Comparison of ENCODE assay signal across 8 cellular contexts in the genomic region with DNA sequence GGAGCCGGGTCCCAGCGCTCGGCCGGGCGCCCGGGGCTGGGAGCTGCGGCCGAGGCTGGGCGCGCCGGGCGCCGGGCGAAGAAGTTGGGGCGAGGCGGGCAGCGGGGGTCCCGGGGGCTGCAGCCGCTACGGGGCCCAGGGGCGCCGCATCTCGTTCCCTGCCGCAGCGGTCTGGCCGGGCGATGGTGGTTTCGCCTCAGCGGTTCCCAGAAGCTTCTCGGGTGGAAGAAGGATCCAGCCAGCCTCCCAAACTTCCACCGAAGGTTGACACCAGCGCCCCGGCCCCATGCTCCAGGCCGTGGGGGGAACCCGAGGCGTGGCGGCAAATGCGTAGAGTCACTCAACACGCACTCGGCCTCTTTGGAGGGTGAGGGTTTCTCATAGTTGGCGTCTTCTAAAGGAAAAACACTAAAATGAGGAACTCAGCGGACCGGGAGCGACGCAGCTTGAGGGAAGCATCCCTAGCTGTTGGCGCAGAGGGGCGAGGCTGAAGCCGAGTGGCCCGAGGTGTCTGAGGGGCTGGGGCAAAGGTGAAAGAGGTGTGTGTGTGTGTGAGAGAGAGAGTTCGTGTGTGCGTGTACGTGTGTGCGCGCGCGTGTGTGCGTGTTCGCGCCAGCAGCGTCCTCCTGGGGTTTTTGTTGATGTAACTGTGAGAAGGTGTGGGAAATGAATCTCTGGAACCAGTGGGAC. TPM values are rescaled to one million over a fixed set of nuclear protein-coding genes. Genes with fewer than 3 reads are reported as not detected.
DNase-seq lines count a peak whose midpoint lies in the region; ATAC-seq and TF ChIP-seq lines count a peak whose summit lies in the region.

No MANE protein-coding gene starts in this region.

- TF ChIP-seq CTCF in epithelial cell of esophagus (IDR thresholded peaks at IDR 0.05; ENCODE audit: insufficient read depth, low read depth, low read length, missing control alignments): no peak

- H3K9me3 ChIP-seq in SJSA1 (replicated peaks): no peaks in the 10 kb centered on the region
- no peaks in the 10 kb centered on the region for H3K9me3 ChIP-seq in naive thymus-derived CD4-positive, alpha-beta T cell (ENCODE audit: control insufficient read depth in 2 of 3, low read length in 3 of 3)

- H3K4me3 Mint-ChIP-seq in activated naive CD4-positive, alpha-beta T cell treated with anti-CD3 and anti-CD28 coated beads for 36 hours: peak overlapping the region; percentile 59
- H3K4me3 Mint-ChIP-seq in naive thymus-derived CD4-positive, alpha-beta T cell: peak overlapping the region in 9 of 10 donors; percentile 41 to 83 (median 54)

- DNase-seq in activated naive CD4-positive, alpha-beta T cell treated with anti-CD3 and anti-CD28 coated beads for 36 hours: no peak
- no peak for DNase-seq in activated naive CD4-positive, alpha-beta T cell (lab: John Stamatoyannopoulos, UW)
- DNase-seq in SJSA1 (ENCODE audit: low read depth in 1 of 2, low spot score in 2 of 2) (peak in 1 of 2 experiments; percentile 4), epithelial cell of esophagus (ENCODE audit: low read depth) (no peak), NCI-H1694 (lab: John Stamatoyannopoulos, UW) (no peak)
- DNase-seq in naive thymus-derived CD4-positive, alpha-beta T cell: no peak

- peaks cover 25% of the 10 kb centered on the region for H3K27me3 ChIP-seq in SJSA1 (replicated peaks)
- H3K27me3 ChIP-seq in naive thymus-derived CD4-positive, alpha-beta T cell (ENCODE audit: control insufficient read depth in 2 of 2, insufficient read depth in 2 of 2, low read length in 2 of 2): peaks cover 0 to 4% of the 10 kb centered on the region in 2 donors

- H3K36me3 ChIP-seq in SJSA1: no peaks in the 10 kb centered on the region
- H3K36me3 ChIP-seq in naive thymus-derived CD4-positive, alpha-beta T cell (ENCODE audit: control insufficient read depth in 2 of 3, insufficient read depth in 3 of 3, low read length in 3 of 3): no peaks in the 10 kb centered on the region

- no peaks in the 10 kb centered on the region for H3K36me3 Mint-ChIP-seq in activated naive CD4-positive, alpha-beta T cell treated with anti-CD3 and anti-CD28 coated beads for 36 hours (ENCODE audit: low read depth)
- peaks cover 0 to 4% (median 0%) of the 10 kb centered on the region in 5 donors for H3K36me3 Mint-ChIP-seq in naive thymus-derived CD4-positive, alpha-beta T cell

- peaks cover 64% of the 10 kb centered on the region for H3K27me3 Mint-ChIP-seq in activated naive CD4-positive, alpha-beta T cell treated with anti-CD3 and anti-CD28 coated beads for 36 hours (ENCODE audit: low read depth)
- H3K27me3 Mint-ChIP-seq in naive thymus-derived CD4-positive, alpha-beta T cell: peaks cover 66 to 85% (median 72%) of the 10 kb centered on the region in 5 donors

- no peak overlapping the region for H3K27ac ChIP-seq in SJSA1
- H3K27ac ChIP-seq in naive thymus-derived CD4-positive, alpha-beta T cell (ENCODE audit: low read depth, low read length): no peak overlapping the region

- peak overlapping the region; percentile 49 for H3K4me3 ChIP-seq in SJSA1
- peak overlapping the region; percentile 57 for H3K4me3 ChIP-seq in epithelial cell of esophagus (ENCODE audit: low read length)
- H3K4me3 ChIP-seq in naive thymus-derived CD4-positive, alpha-beta T cell (ENCODE audit: low read length): no peak overlapping the region

- H3K27ac Mint-ChIP-seq in activated naive CD4-positive, alpha-beta T cell treated with anti-CD3 and anti-CD28 coated beads for 36 hours: no peak overlapping the region
- H3K27ac Mint-ChIP-seq in naive thymus-derived CD4-positive, alpha-beta T cell: peak overlapping the region in 1 of 9 donors; percentile 16

- POLR2A ChIA-PET in naive thymus-derived CD4-positive, alpha-beta T cell (lab: Charles Lee): no interaction called here

- peaks cover 17% of the 10 kb centered on the region for H3K4me1 ChIP-seq in SJSA1 (replicated peaks)
- H3K4me1 ChIP-seq in naive thymus-derived CD4-positive, alpha-beta T cell (ENCODE audit: control insufficient read depth in 2 of 2, insufficient read depth in 2 of 2, low read length in 2 of 2): no peaks in the 10 kb centered on the region

- H3K9me3 Mint-ChIP-seq in activated naive CD4-positive, alpha-beta T cell treated with anti-CD3 and anti-CD28 coated beads for 36 hours: no peaks in the 10 kb centered on the region
- no peaks in the 10 kb centered on the region for H3K9me3 Mint-ChIP-seq in naive thymus-derived CD4-positive, alpha-beta T cell

- intact Hi-C loops in activated naive CD4-positive, alpha-beta T cell treated with anti-CD3 and anti-CD28 coated beads for 36 hours (cut with micrococcal nuclease): no loop called here
- intact Hi-C loops in naive thymus-derived CD4-positive, alpha-beta T cell (cut with micrococcal nuclease): loop anchor here in 1 of 2 donors (5.0 kb wide), 1 partner anchor 160 kb away; no protein-coding TSS in a partner anchor

- peaks cover 9% of the 10 kb centered on the region for H3K4me1 Mint-ChIP-seq in activated naive CD4-positive, alpha-beta T cell treated with anti-CD3 and anti-CD28 coated beads for 36 hours (ENCODE audit: low read depth)
- peaks cover 6 to 19% (median 13%) of the 10 kb centered on the region in 7 donors for H3K4me1 Mint-ChIP-seq in naive thymus-derived CD4-positive, alpha-beta T cell

- CTCF ChIA-PET in activated naive CD4-positive, alpha-beta T cell treated with anti-CD3 and anti-CD28 coated beads for 36 hours (lab: Charles Lee): no interaction called here
- CTCF ChIA-PET in naive thymus-derived CD4-positive, alpha-beta T cell (lab: Charles Lee): no interaction called here

- peak; percentile 40 for ATAC-seq in naive thymus-derived CD4-positive, alpha-beta T cell
- ATAC-seq in GM21529 (IDR thresholded peaks at IDR 0.05; ENCODE audit: unreplicated experiment) (no peak), HG02571 (IDR thresholded peaks at IDR 0.05; ENCODE audit: unreplicated experiment) (no peak)

RNA-seq across cellular contexts. Expression of gene BOC, which starts 0.9 kb away (rescaled TPM):
- under 1 TPM in 1 of 2 experiments, not detected in 1; 0.29 TPM for total RNA-seq in activated naive CD4-positive, alpha-beta T cell treated with anti-CD3 and anti-CD28 coated beads for 36 hours
- 0.26 and 2.8 TPM in 2 replicates for total RNA-seq in SJSA1 (2014; rRNA removed; shearing (Covaris generic))
- under 1 TPM in 1 of 5 experiments, not detected in 4; 0.98 TPM for total RNA-seq in naive thymus-derived CD4-positive, alpha-beta T cell
- polyA plus RNA-seq in naive thymus-derived CD4-positive, alpha-beta T cell: not detected
